In genomic region chr5:20619606-20620005, GRCh38 we compare ENCODE assay signal across 11 cellular contexts.
DNase-seq lines count a peak whose midpoint lies in the region; ATAC-seq lines count a peak whose summit lies in the region.
"Had no signal": no experiment of that assay in that cellular context is flagged by ENCODE, and none has a peak within 500 bp of the region (broad histone marks: within the 10 kb centered on the region; RNA-seq: fewer than 3 reads in every experiment).

No MANE protein-coding gene starts in this region.

- no peak for ATAC-seq in stimulated activated effector memory CD8-positive, alpha-beta T cell treated with anti-CD3 and anti-CD28 coated beads, Interleukin-12 subunit alpha, Interleukin-12 subunit beta, amount 100 ng/mL, for 72 hours
- ATAC-seq in HG03354 (IDR thresholded peaks at IDR 0.05; ENCODE audit: poor library complexity, severe bottlenecking, unreplicated experiment) (no peak), sciatic nerve (no peak)
- ATAC-seq: CD8-positive, alpha-beta T cell; GM12878; HCT116 had no signal

- peaks cover 8% of the 10 kb centered on the region for H3K9me3 Mint-ChIP-seq in stimulated activated effector memory CD8-positive, alpha-beta T cell treated with anti-CD3 and anti-CD28 coated beads, Interleukin-12 subunit alpha, Interleukin-12 subunit beta, amount 100 ng/mL, for 72 hours

- peak; percentile 81 for DNase-seq in G401 (ENCODE audit: low spot score)
- peak; percentile 30 for DNase-seq in NCI-H446 treated with DMSO at 0.1 percent for 48 hours (lab: John Stamatoyannopoulos, UW)
- peak; percentile 77 for DNase-seq in cerebellar cortex (ENCODE audit: low spot score)
- DNase-seq in stimulated activated effector memory CD8-positive, alpha-beta T cell treated with anti-CD3 and anti-CD28 coated beads, Interleukin-12 subunit alpha, Interleukin-12 subunit beta, amount 100 ng/mL, for 72 hours (ENCODE audit: low spot score in 2 of 2), result no peak
- DNase-seq in sciatic nerve (ENCODE audit: low spot score), result no peak
- DNase-seq in ACHN, result no peak
- DNase-seq: CD8-positive, alpha-beta T cell had no signal

- in situ Hi-C loops in G401 (cut with HindIII; ENCODE audit: low sequenced_read_pairs) (no loop called here), ACHN (cut with HindIII; ENCODE audit: low pct_ligation_motif_present, low pct_unique_long_range_greater_than_20kb, low sequenced_read_pairs) (no loop called here)

- no peaks in the 10 kb centered on the region for H3K4me1 Mint-ChIP-seq in stimulated activated effector memory CD8-positive, alpha-beta T cell treated with anti-CD3 and anti-CD28 coated beads, Interleukin-12 subunit alpha, Interleukin-12 subunit beta, amount 100 ng/mL, for 72 hours
- H3K4me1 Mint-ChIP-seq: CD14-positive monocyte had no signal

- no peak overlapping the region for H3K27ac Mint-ChIP-seq in stimulated activated effector memory CD8-positive, alpha-beta T cell treated with anti-CD3 and anti-CD28 coated beads, Interleukin-12 subunit alpha, Interleukin-12 subunit beta, amount 100 ng/mL, for 72 hours
- H3K27ac Mint-ChIP-seq: CD14-positive monocyte; CD8-positive, alpha-beta T cell had no signal

- intact Hi-C loops in sciatic nerve (cut with DNase I), result no loop called here

- H3K4me3 Mint-ChIP-seq in stimulated activated effector memory CD8-positive, alpha-beta T cell treated with anti-CD3 and anti-CD28 coated beads, Interleukin-12 subunit alpha, Interleukin-12 subunit beta, amount 100 ng/mL, for 72 hours, result no peak overlapping the region
- H3K4me3 Mint-ChIP-seq: CD14-positive monocyte; CD8-positive, alpha-beta T cell had no signal

- H3K36me3 Mint-ChIP-seq in stimulated activated effector memory CD8-positive, alpha-beta T cell treated with anti-CD3 and anti-CD28 coated beads, Interleukin-12 subunit alpha, Interleukin-12 subunit beta, amount 100 ng/mL, for 72 hours, result no peaks in the 10 kb centered on the region
- H3K36me3 Mint-ChIP-seq: CD14-positive monocyte; CD8-positive, alpha-beta T cell had no signal

Comparison
In these comparisons a context has a peak if more than half of its experiments do, and no peak if none do; other contexts are left out.
1. DNase-seq: peak in G401 (single experiment), NCI-H446 treated with DMSO at 0.1 percent for 48 hours (single experiment) and cerebellar cortex (single experiment); none in stimulated activated effector memory CD8-positive, alpha-beta T cell treated with anti-CD3 and anti-CD28 coated beads, Interleukin-12 subunit alpha, Interleukin-12 subunit beta, amount 100 ng/mL, for 72 hours (0 of 2), sciatic nerve (single experiment) and ACHN (single experiment).